Comparison of ENCODE assay signal across 13 cellular contexts in genomic region chr21:23695449-23695848, GRCh38.
"Had no signal": no experiment of that assay in that cellular context is flagged by ENCODE, and none has a peak within 500 bp of the region (broad histone marks: within the 10 kb centered on the region; RNA-seq: fewer than 3 reads in every experiment).

No MANE protein-coding gene starts in this region.

- H3K4me3 ChIP-seq: ovary, upper lobe of right lung had no signal

- ATAC-seq: activated T-helper 17 cell treated with anti-CD3 and anti-CD28 coated beads, Interleukin-2, amount 50 U/mL, for 72 hours; effector memory CD8-positive, alpha-beta T cell; upper lobe of right lung had no signal

- H3K36me3 Mint-ChIP-seq: activated naive CD4-positive, alpha-beta T cell treated with anti-CD3 and anti-CD28 coated beads, Interleukin-2, amount 10 ng/mL, durations not matched to agents 7 days and 5 days had no signal

- H3K9me3 ChIP-seq: upper lobe of right lung had no signal

- H3K27me3 Mint-ChIP-seq: activated naive CD4-positive, alpha-beta T cell treated with anti-CD3 and anti-CD28 coated beads, Interleukin-2, amount 10 ng/mL, durations not matched to agents 7 days and 5 days; activated T-helper 17 cell treated with anti-CD3 and anti-CD28 coated beads, Interleukin-2, amount 50 U/mL, for 72 hours; effector memory CD8-positive, alpha-beta T cell had no signal

- H3K4me1 ChIP-seq: upper lobe of right lung had no signal

- H3K27ac Mint-ChIP-seq: activated naive CD4-positive, alpha-beta T cell treated with anti-CD3 and anti-CD28 coated beads, Interleukin-2, amount 10 ng/mL, durations not matched to agents 7 days and 5 days; activated T-helper 17 cell treated with anti-CD3 and anti-CD28 coated beads, Interleukin-2, amount 50 U/mL, for 72 hours; effector memory CD8-positive, alpha-beta T cell; stimulated activated naive CD8-positive, alpha-beta T cell treated with anti-CD3 and anti-CD28 coated beads, Interleukin-15, Interleukin-2, amounts not matched to agents 100 ng/mL and 50 ng/mL, for 24 hours had no signal

- H3K4me3 Mint-ChIP-seq: activated naive CD4-positive, alpha-beta T cell treated with anti-CD3 and anti-CD28 coated beads, Interleukin-2, amount 10 ng/mL, durations not matched to agents 7 days and 5 days; activated T-helper 17 cell treated with anti-CD3 and anti-CD28 coated beads, Interleukin-2, amount 50 U/mL, for 72 hours; effector memory CD8-positive, alpha-beta T cell; neural crest cell; stimulated activated naive CD8-positive, alpha-beta T cell treated with anti-CD3 and anti-CD28 coated beads, Interleukin-15, Interleukin-2, amounts not matched to agents 100 ng/mL and 50 ng/mL, for 24 hours had no signal

- H3K4me1 Mint-ChIP-seq: activated naive CD4-positive, alpha-beta T cell treated with anti-CD3 and anti-CD28 coated beads, Interleukin-2, amount 10 ng/mL, durations not matched to agents 7 days and 5 days; activated T-helper 17 cell treated with anti-CD3 and anti-CD28 coated beads, Interleukin-2, amount 50 U/mL, for 72 hours; neural crest cell had no signal

- H3K27me3 ChIP-seq: ovary, upper lobe of right lung had no signal

- H3K36me3 ChIP-seq: ovary, upper lobe of right lung had no signal

- DNase-seq: activated CD4-positive, alpha-beta T cell treated with anti-CD3 and anti-CD28 coated beads for 48 hours; activated naive CD4-positive, alpha-beta T cell treated with anti-CD3 and anti-CD28 coated beads, Interleukin-2, amount 10 ng/mL, durations not matched to agents 7 days and 5 days; central memory CD4-positive, alpha-beta T cell; cortex of kidney; effector memory CD8-positive, alpha-beta T cell; hippocampal formation; ovary; stimulated activated CD4-positive, alpha-beta T cell treated with anti-CD3 and anti-CD28 coated beads, Interleukin-12 subunit alpha, Interleukin-12 subunit beta, amount 100 ng/mL, for 4 hours; T1000; upper lobe of right lung had no signal
